Comparison of ENCODE assay signal across 2 cellular contexts in the genomic region with DNA sequence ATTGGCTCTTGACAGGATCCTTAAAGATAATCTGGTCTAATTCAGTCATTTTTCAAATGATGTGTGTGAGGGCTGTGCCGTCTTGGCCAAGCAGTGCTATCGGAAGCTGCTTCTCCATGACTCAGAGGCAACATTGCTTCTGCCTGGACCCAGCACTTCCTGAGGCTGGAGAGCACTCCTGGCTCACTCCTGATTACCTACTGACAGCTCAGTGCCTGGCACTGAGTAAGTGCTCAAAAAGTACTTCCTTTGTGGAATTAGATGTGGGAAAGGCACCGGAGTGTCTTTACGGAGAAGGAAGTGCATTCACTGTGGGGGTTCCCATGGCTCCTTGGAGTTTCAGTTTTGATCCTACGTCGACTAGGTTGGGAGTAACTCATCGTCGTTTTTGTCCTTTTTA.
TF ChIP-seq lines count a peak whose summit lies in the region.

No MANE protein-coding gene starts in this region.

TF ChIP-seq in SK-N-SH, 30 proteins besides CTCF, POLR2A, EP300 and RAD21 (continued from another document):
- TF ChIP-seq, protein P1, sequence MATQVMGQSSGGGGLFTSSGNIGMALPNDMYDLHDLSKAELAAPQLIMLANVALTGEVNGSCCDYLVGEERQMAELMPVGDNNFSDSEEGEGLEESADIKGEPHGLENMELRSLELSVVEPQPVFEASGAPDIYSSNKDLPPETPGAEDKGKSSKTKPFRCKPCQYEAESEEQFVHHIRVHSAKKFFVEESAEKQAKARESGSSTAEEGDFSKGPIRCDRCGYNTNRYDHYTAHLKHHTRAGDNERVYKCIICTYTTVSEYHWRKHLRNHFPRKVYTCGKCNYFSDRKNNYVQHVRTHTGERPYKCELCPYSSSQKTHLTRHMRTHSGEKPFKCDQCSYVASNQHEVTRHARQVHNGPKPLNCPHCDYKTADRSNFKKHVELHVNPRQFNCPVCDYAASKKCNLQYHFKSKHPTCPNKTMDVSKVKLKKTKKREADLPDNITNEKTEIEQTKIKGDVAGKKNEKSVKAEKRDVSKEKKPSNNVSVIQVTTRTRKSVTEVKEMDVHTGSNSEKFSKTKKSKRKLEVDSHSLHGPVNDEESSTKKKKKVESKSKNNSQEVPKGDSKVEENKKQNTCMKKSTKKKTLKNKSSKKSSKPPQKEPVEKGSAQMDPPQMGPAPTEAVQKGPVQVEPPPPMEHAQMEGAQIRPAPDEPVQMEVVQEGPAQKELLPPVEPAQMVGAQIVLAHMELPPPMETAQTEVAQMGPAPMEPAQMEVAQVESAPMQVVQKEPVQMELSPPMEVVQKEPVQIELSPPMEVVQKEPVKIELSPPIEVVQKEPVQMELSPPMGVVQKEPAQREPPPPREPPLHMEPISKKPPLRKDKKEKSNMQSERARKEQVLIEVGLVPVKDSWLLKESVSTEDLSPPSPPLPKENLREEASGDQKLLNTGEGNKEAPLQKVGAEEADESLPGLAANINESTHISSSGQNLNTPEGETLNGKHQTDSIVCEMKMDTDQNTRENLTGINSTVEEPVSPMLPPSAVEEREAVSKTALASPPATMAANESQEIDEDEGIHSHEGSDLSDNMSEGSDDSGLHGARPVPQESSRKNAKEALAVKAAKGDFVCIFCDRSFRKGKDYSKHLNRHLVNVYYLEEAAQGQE (IDR thresholded peaks at IDR 0.05; ENCODE audit: low read depth, low read length) = peak; percentile 38; the same call in 1 of the 2 replicates
- no peak for TF ChIP-seq MEF2A (IDR thresholded peaks at IDR 0.05; ENCODE audit: borderline replicate concordance, low read depth)
- 0 out of 2 replicates have a peak, but pooled peaks have one; percentile 39 for TF ChIP-seq TCF12 (IDR thresholded peaks at IDR 0.05)
- TF ChIP-seq, protein P2, sequence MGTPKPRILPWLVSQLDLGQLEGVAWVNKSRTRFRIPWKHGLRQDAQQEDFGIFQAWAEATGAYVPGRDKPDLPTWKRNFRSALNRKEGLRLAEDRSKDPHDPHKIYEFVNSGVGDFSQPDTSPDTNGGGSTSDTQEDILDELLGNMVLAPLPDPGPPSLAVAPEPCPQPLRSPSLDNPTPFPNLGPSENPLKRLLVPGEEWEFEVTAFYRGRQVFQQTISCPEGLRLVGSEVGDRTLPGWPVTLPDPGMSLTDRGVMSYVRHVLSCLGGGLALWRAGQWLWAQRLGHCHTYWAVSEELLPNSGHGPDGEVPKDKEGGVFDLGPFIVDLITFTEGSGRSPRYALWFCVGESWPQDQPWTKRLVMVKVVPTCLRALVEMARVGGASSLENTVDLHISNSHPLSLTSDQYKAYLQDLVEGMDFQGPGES (IDR thresholded peaks at IDR 0.05; ENCODE audit: low read depth, low read length) = no peak

TF ChIP-seq in SK-N-SH treated with all-trans-retinoic acid at 6 μM for 48 hours, 23 proteins besides CTCF, POLR2A, EP300 and RAD21 (continued from another document):
- TF ChIP-seq, protein P3, sequence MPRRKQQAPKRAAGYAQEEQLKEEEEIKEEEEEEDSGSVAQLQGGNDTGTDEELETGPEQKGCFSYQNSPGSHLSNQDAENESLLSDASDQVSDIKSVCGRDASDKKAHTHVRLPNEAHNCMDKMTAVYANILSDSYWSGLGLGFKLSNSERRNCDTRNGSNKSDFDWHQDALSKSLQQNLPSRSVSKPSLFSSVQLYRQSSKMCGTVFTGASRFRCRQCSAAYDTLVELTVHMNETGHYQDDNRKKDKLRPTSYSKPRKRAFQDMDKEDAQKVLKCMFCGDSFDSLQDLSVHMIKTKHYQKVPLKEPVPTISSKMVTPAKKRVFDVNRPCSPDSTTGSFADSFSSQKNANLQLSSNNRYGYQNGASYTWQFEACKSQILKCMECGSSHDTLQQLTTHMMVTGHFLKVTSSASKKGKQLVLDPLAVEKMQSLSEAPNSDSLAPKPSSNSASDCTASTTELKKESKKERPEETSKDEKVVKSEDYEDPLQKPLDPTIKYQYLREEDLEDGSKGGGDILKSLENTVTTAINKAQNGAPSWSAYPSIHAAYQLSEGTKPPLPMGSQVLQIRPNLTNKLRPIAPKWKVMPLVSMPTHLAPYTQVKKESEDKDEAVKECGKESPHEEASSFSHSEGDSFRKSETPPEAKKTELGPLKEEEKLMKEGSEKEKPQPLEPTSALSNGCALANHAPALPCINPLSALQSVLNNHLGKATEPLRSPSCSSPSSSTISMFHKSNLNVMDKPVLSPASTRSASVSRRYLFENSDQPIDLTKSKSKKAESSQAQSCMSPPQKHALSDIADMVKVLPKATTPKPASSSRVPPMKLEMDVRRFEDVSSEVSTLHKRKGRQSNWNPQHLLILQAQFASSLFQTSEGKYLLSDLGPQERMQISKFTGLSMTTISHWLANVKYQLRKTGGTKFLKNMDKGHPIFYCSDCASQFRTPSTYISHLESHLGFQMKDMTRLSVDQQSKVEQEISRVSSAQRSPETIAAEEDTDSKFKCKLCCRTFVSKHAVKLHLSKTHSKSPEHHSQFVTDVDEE (CRISPR knock-in tag; IDR thresholded peaks at IDR 0.05) = no peak
- TF ChIP-seq ZNF70 (CRISPR knock-in tag; IDR thresholded peaks at IDR 0.05) = no peak
- no peak for TF ChIP-seq CSDC2 (CRISPR knock-in tag; IDR thresholded peaks at IDR 0.05)
- TF ChIP-seq GLIS3 (CRISPR knock-in tag; IDR thresholded peaks at IDR 0.05) = no peak
- no peak for TF ChIP-seq SNAI2 (CRISPR knock-in tag; IDR thresholded peaks at IDR 0.05)
- TF ChIP-seq ZFP30 (CRISPR knock-in tag; IDR thresholded peaks at IDR 0.05) = no peak
